Comparison of ENCODE assay signal across 8 cellular contexts in the genomic region with DNA sequence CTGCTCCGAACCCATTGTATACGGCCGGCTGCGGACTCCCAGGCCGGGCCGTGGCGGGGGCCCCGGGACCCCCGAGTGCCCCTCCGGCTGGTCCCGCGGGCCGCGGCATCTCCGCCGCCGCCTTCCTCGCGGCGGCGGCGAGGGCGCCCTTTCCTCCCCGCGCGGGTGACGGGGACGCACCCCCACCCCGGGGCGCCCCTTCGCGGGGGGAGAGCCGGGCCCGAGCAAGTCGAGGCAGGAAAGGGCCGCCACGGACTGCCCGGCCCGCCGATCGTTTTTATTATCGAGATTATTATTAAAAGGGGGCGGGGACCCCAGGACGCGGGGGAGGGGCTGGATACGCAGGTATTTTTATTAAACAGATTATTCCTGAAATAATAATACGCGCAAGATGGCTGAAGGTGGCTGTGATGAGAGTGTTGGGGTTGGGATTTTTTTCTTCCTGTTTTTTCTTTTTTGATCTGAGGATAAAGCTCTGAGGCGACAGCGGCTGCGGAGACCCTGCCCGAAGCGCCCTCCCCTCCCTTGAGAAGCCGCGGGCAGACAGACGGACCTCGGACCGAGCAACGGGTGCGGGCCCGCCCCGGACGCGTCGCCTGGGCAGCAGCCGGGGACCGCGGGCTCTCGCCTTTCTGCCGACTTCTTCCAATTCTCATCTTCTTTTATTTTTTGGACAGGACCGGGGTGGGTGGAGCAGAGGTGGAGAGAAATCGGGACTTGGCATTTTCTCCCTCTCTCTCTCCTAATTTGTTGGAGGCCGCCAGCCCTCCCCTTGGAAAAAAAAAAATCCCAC. TPM values are rescaled to one million over a fixed set of nuclear protein-coding genes. Genes with fewer than 3 reads are reported as not detected.
DNase-seq lines count a peak whose midpoint lies in the region; ATAC-seq, FAIRE-seq and TF ChIP-seq lines count a peak whose summit lies in the region.

No MANE protein-coding gene starts in this region.

- H3K9me3 Mint-ChIP-seq in activated T-helper 17 cell treated with anti-CD3 and anti-CD28 coated beads, Interleukin-2, amount 50 U/mL, for 72 hours, result no peaks in the 10 kb centered on the region
- H3K9me3 Mint-ChIP-seq in natural killer cell, result no peaks in the 10 kb centered on the region

- ATAC-seq in GM21825 (IDR thresholded peaks at IDR 0.05; ENCODE audit: unreplicated experiment) (peak; percentile 1), natural killer cell (peak; percentile 4 to 6 (median 6)), HG03442 (IDR thresholded peaks at IDR 0.05; ENCODE audit: unreplicated experiment) (no peak)
- no peak for ATAC-seq in activated T-helper 17 cell treated with anti-CD3 and anti-CD28 coated beads, Interleukin-2, amount 50 U/mL, for 72 hours (replicated peaks)

- no peaks in the 10 kb centered on the region for H3K27me3 Mint-ChIP-seq in activated T-helper 17 cell treated with anti-CD3 and anti-CD28 coated beads, Interleukin-2, amount 50 U/mL, for 72 hours
- no peaks in the 10 kb centered on the region for H3K27me3 Mint-ChIP-seq in natural killer cell (ENCODE audit: low read depth in 2 of 2)

- peak overlapping the region; percentile 62 for H3K27ac Mint-ChIP-seq in activated T-helper 17 cell treated with anti-CD3 and anti-CD28 coated beads, Interleukin-2, amount 50 U/mL, for 72 hours
- H3K27ac Mint-ChIP-seq in natural killer cell, result peak overlapping the region; percentile 92 to 97

- TF ChIP-seq CTCF in natural killer cell (IDR thresholded peaks at IDR 0.05), result no peak

- H3K4me1 Mint-ChIP-seq in activated T-helper 17 cell treated with anti-CD3 and anti-CD28 coated beads, Interleukin-2, amount 50 U/mL, for 72 hours, result peaks cover 20% of the 10 kb centered on the region
- H3K4me1 Mint-ChIP-seq in natural killer cell, result peaks cover 34 to 37% of the 10 kb centered on the region in 2 donors

- intact Hi-C loops in natural killer cell (cut with micrococcal nuclease), result loop anchor here (1.0 to 10.0 kb wide), 5 partner anchors 101 to 722 kb away; a partner anchor contains a TSS

- DNase-seq in C1 segment of cervical spinal cord (lab: John Stamatoyannopoulos, UW) (peak in 11 of 14 donors; percentile 33 to 83 (median 72)), NCI-H69 (lab: John Stamatoyannopoulos, UW) (peak; percentile 66), fibroblast of peridontal ligament (ENCODE audit: extremely low read depth) (peak; percentile 82), natural killer cell (peak; percentile 41), urothelium cell line (ENCODE audit: low spot score) (peak; percentile 33)

- peaks cover 33% of the 10 kb centered on the region for H3K36me3 Mint-ChIP-seq in activated T-helper 17 cell treated with anti-CD3 and anti-CD28 coated beads, Interleukin-2, amount 50 U/mL, for 72 hours (ENCODE audit: low read depth)
- no peaks in the 10 kb centered on the region for H3K36me3 Mint-ChIP-seq in natural killer cell

- FAIRE-seq in urothelium cell line (lab: Jason Lieb, UNC), result no peak

- peak overlapping the region; percentile 90 for H3K4me3 Mint-ChIP-seq in activated T-helper 17 cell treated with anti-CD3 and anti-CD28 coated beads, Interleukin-2, amount 50 U/mL, for 72 hours
- peak overlapping the region; percentile 96 for H3K4me3 Mint-ChIP-seq in natural killer cell

RNA-seq across cellular contexts. Expression of a gene that starts 1.5 kb away (rescaled TPM):
- 10 to 100 TPM; 60.0 to 73.9 TPM for total RNA-seq in activated T-helper 17 cell treated with anti-CD3 and anti-CD28 coated beads, Interleukin-2, amount 50 U/mL, for 72 hours
- 10 to 100 TPM; 81.9 to 87.8 (median 86.2) TPM for total RNA-seq in natural killer cell

Comparison
In these comparisons a context has a peak if more than half of its experiments do, and no peak if none do; other contexts are left out.
1. ATAC-seq: peak in GM21825 (single experiment) and natural killer cell (3 of 3); none in activated T-helper 17 cell treated with anti-CD3 and anti-CD28 coated beads, Interleukin-2, amount 50 U/mL, for 72 hours (single experiment) and HG03442 (single experiment).
2. Peak in every context shown above with its lines, with median percentiles within 50 percentile points of each other: DNase-seq.